Comparison of ENCODE assay signal across 1 cellular context in genomic region chr10:3578159-3578558, GRCh38.
TF ChIP-seq lines count a peak whose summit lies in the region.

No MANE protein-coding gene starts in this region.

TF ChIP-seq in GM23338, 12 proteins besides CTCF, POLR2A, EP300 and RAD21 (continued from another document):
- no peak for TF ChIP-seq ZNF462 (CRISPR knock-in tag; IDR thresholded peaks at IDR 0.05)
- no peak for TF ChIP-seq EZH2phosphoT487 (IDR thresholded peaks at IDR 0.05; ENCODE audit: unreplicated experiment)
